Comparison of ENCODE assay signal across 9 cellular contexts in the genomic region with DNA sequence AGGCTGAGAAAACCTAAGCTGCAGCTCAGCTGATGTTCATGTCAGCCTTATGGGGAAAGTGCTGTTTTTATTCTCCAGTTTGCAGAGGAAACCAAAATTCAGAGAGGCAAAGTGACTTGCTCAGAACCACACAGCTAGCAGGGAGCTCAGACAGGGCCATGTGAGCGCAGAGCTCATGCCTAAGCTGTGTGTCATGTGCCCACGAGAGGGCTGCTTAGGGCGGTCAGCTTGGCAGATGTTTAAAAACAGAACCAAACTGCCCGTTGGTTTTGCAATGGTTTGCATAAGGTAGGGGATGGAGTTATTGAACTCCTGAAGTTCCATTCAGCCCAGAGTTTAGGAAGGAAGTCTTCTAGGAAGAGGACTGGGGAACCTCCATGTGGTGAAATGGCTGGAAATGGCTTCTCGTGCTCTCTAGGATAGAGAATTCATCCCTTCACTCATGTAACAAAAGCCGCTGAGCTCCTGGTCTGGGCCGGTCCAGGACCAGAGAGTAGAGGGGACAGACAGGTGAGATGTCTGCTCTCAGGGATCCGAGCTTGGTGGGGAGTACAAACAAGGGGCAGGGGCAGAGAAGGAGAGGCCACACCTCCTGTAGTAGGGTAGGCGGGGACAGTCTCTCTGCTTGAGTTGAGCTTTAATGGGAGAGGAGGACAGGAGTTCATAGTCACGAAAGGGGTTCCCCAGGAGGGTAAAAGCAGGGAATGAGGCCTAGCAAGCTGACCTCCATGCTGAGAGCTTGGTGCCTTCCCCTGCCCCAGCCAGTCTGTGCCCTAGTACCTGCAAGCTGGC. TPM values are rescaled to one million over a fixed set of nuclear protein-coding genes. Genes with fewer than 3 reads are reported as not detected.
DNase-seq lines count a peak whose midpoint lies in the region; ATAC-seq, FAIRE-seq and TF ChIP-seq lines count a peak whose summit lies in the region.
"Had no signal": no experiment of that assay in that cellular context is flagged by ENCODE, and none has a peak within 500 bp of the region (broad histone marks: within the 10 kb centered on the region; RNA-seq: fewer than 3 reads in every experiment).

No MANE protein-coding gene starts in this region.

- H3K27ac ChIP-seq in ACC112 (ENCODE audit: low read depth, low read length) = peak overlapping the region; percentile 79
- no peak overlapping the region; the same call in 1 of the 2 replicates for H3K27ac ChIP-seq in HUES6 (ENCODE audit: low read depth, low read length)
- peak overlapping the region in 1 of 2 donors; percentile 5 for H3K27ac ChIP-seq in lung (ENCODE audit: low read depth in 1 of 2, low read length in 1 of 2)
- H3K27ac ChIP-seq: neutrophil had no signal

- H3K36me3 ChIP-seq in ACC112 (ENCODE audit: insufficient read depth, low read length) (no peaks in the 10 kb centered on the region), HUES6 (ENCODE audit: control insufficient read depth, insufficient read depth, low read length) (peaks cover 12% of the 10 kb centered on the region), bronchial epithelial cell (ENCODE audit: control insufficient read depth, insufficient read depth, low read length) (peaks cover 1% of the 10 kb centered on the region), lung (ENCODE audit: control insufficient read depth in 2 of 2, insufficient read depth in 2 of 2, low read length in 2 of 2) (no peaks in the 10 kb centered on the region)
- H3K36me3 ChIP-seq: neutrophil had no signal

- H3K36me3 Mint-ChIP-seq in activated CD4-positive, alpha-beta T cell treated with anti-CD3 and anti-CD28 coated beads, Interleukin-2, amount 10 ng/mL, durations not matched to agents 7 days and 5 days (ENCODE audit: low read depth) = no peaks in the 10 kb centered on the region
- no peaks in the 10 kb centered on the region for H3K36me3 Mint-ChIP-seq in activated naive CD4-positive, alpha-beta T cell treated with anti-CD3 and anti-CD28 coated beads, Interleukin-2, amount 50 U/mL, for 72 hours
- no peaks in the 10 kb centered on the region for H3K36me3 Mint-ChIP-seq in activated T-cell treated with anti-CD3 and anti-CD28 coated beads, Interleukin-2, amount 50 U/mL, for 4 hours (ENCODE audit: insufficient read depth)
- no peaks in the 10 kb centered on the region for H3K36me3 Mint-ChIP-seq in activated CD8-positive, alpha-beta T cell treated with anti-CD3 and anti-CD28 coated beads for 36 hours (ENCODE audit: low read depth)

- CTCF ChIA-PET in activated CD4-positive, alpha-beta T cell treated with anti-CD3 and anti-CD28 coated beads, Interleukin-2, amount 10 ng/mL, durations not matched to agents 7 days and 5 days (lab: Charles Lee) = no interaction called here
- CTCF ChIA-PET in activated CD8-positive, alpha-beta T cell treated with anti-CD3 and anti-CD28 coated beads for 36 hours (lab: Charles Lee) = interaction anchor here (0.8 to 1.5 kb wide), 2 partner anchors 13 to 92 kb away, joined by 3 to 5 read pairs; no protein-coding TSS in a partner anchor

- H3K27ac Mint-ChIP-seq in activated CD4-positive, alpha-beta T cell treated with anti-CD3 and anti-CD28 coated beads, Interleukin-2, amount 10 ng/mL, durations not matched to agents 7 days and 5 days = no peak overlapping the region
- H3K27ac Mint-ChIP-seq in activated naive CD4-positive, alpha-beta T cell treated with anti-CD3 and anti-CD28 coated beads, Interleukin-2, amount 50 U/mL, for 72 hours = no peak overlapping the region
- no peak overlapping the region for H3K27ac Mint-ChIP-seq in activated CD8-positive, alpha-beta T cell treated with anti-CD3 and anti-CD28 coated beads for 36 hours

- peaks cover 4% of the 10 kb centered on the region for H3K4me1 Mint-ChIP-seq in activated CD4-positive, alpha-beta T cell treated with anti-CD3 and anti-CD28 coated beads, Interleukin-2, amount 10 ng/mL, durations not matched to agents 7 days and 5 days
- H3K4me1 Mint-ChIP-seq in activated T-cell treated with anti-CD3 and anti-CD28 coated beads, Interleukin-2, amount 50 U/mL, for 4 hours (ENCODE audit: low read depth) = no peaks in the 10 kb centered on the region
- no peaks in the 10 kb centered on the region for H3K4me1 Mint-ChIP-seq in activated CD8-positive, alpha-beta T cell treated with anti-CD3 and anti-CD28 coated beads for 36 hours (ENCODE audit: low read depth)

- H3K4me3 ChIP-seq in ACC112 (ENCODE audit: low read depth, low read length) = no peak overlapping the region
- peak overlapping the region; percentile 27; the same call in 1 of the 2 replicates for H3K4me3 ChIP-seq in HUES6 (ENCODE audit: low read depth, low read length)
- no peak overlapping the region for H3K4me3 ChIP-seq in bronchial epithelial cell (ENCODE audit: low read depth, low read length)
- no peak overlapping the region for H3K4me3 ChIP-seq in lung

- no peaks in the 10 kb centered on the region for H3K79me2 ChIP-seq in ACC112 (ENCODE audit: control insufficient read depth, insufficient read depth, low read length, unreplicated experiment)

- intact Hi-C loops in activated CD8-positive, alpha-beta T cell treated with anti-CD3 and anti-CD28 coated beads for 36 hours (cut with micrococcal nuclease) = no loop called here

- TF ChIP-seq CTCF in bronchial epithelial cell (IDR thresholded peaks at IDR 0.05; ENCODE audit: insufficient read depth, low read length, severe bottlenecking) = no peak
- no peak for TF ChIP-seq CTCF in lung (IDR thresholded peaks at IDR 0.05; ENCODE audit: control extremely low read depth, extremely low read depth)
- TF ChIP-seq CTCF in activated CD8-positive, alpha-beta T cell treated with anti-CD3 and anti-CD28 coated beads for 36 hours (IDR thresholded peaks at IDR 0.05) = no peak

- DNase-seq in bronchial epithelial cell (ENCODE audit: low read depth) (peak; percentile 71), lung (ENCODE audit: low spot score) (no peak)
- DNase-seq in activated CD4-positive, alpha-beta T cell treated with anti-CD3 and anti-CD28 coated beads, Interleukin-2, amount 10 ng/mL, durations not matched to agents 7 days and 5 days = no peak
- no peak for DNase-seq in activated naive CD4-positive, alpha-beta T cell treated with anti-CD3 and anti-CD28 coated beads, Interleukin-2, amount 50 U/mL, for 72 hours (ENCODE audit: low spot score in 2 of 2)
- no peak for DNase-seq in activated T-cell treated with anti-CD3 and anti-CD28 coated beads, Interleukin-2, amount 50 U/mL, for 4 hours
- no peak for DNase-seq in activated CD8-positive, alpha-beta T cell treated with anti-CD3 and anti-CD28 coated beads for 36 hours

- H2AFZ ChIP-seq in ACC112 (ENCODE audit: low read length, unreplicated experiment) = no peak overlapping the region

- peak overlapping the region; percentile 84 for H3K9ac ChIP-seq in HUES6 (ENCODE audit: low read length)

- WGBS in lung, 2 donors = 45 to 70% methylated on average over 10 of the region's 10 CpGs

- H3K4me1 ChIP-seq in ACC112 (ENCODE audit: control insufficient read depth, insufficient read depth, low read length, unreplicated experiment) (peaks cover 39% of the 10 kb centered on the region), HUES6 (ENCODE audit: control insufficient read depth, insufficient read depth, low read length) (peaks cover 69% of the 10 kb centered on the region), lung (ENCODE audit: control insufficient read depth in 2 of 2, insufficient read depth in 2 of 2, low read length in 2 of 2) (peaks cover 0 to 10% of the 10 kb centered on the region in 2 donors)

- no peaks in the 10 kb centered on the region for H3K9me3 Mint-ChIP-seq in activated CD4-positive, alpha-beta T cell treated with anti-CD3 and anti-CD28 coated beads, Interleukin-2, amount 10 ng/mL, durations not matched to agents 7 days and 5 days
- no peaks in the 10 kb centered on the region for H3K9me3 Mint-ChIP-seq in activated naive CD4-positive, alpha-beta T cell treated with anti-CD3 and anti-CD28 coated beads, Interleukin-2, amount 50 U/mL, for 72 hours
- H3K9me3 Mint-ChIP-seq in activated T-cell treated with anti-CD3 and anti-CD28 coated beads, Interleukin-2, amount 50 U/mL, for 4 hours = no peaks in the 10 kb centered on the region
- H3K9me3 Mint-ChIP-seq in activated CD8-positive, alpha-beta T cell treated with anti-CD3 and anti-CD28 coated beads for 36 hours = no peaks in the 10 kb centered on the region

- no peaks in the 10 kb centered on the region for H3K9me3 ChIP-seq in HUES6 (ENCODE audit: control insufficient read depth, insufficient read depth, low read depth, low read length)
- H3K9me3 ChIP-seq in lung (ENCODE audit: control insufficient read depth in 2 of 2, insufficient read depth in 1 of 2, low read length in 1 of 2) = no peaks in the 10 kb centered on the region
- H3K9me3 ChIP-seq: neutrophil had no signal

- ATAC-seq in lung (ENCODE audit: insufficient read depth, low FRiP score) = peak; percentile 74
- ATAC-seq in activated naive CD4-positive, alpha-beta T cell treated with anti-CD3 and anti-CD28 coated beads, Interleukin-2, amount 50 U/mL, for 72 hours = no peak
- no peak for ATAC-seq in activated T-cell treated with anti-CD3 and anti-CD28 coated beads, Interleukin-2, amount 50 U/mL, for 4 hours
- no peak for ATAC-seq in activated CD8-positive, alpha-beta T cell treated with anti-CD3 and anti-CD28 coated beads for 36 hours

- FAIRE-seq in bronchial epithelial cell (lab: Jason Lieb, UNC) = no peak

- H3K27me3 Mint-ChIP-seq in activated CD4-positive, alpha-beta T cell treated with anti-CD3 and anti-CD28 coated beads, Interleukin-2, amount 10 ng/mL, durations not matched to agents 7 days and 5 days = no peaks in the 10 kb centered on the region
- H3K27me3 Mint-ChIP-seq in activated T-cell treated with anti-CD3 and anti-CD28 coated beads, Interleukin-2, amount 50 U/mL, for 4 hours (ENCODE audit: low read depth) = peaks cover 9% of the 10 kb centered on the region
- no peaks in the 10 kb centered on the region for H3K27me3 Mint-ChIP-seq in activated CD8-positive, alpha-beta T cell treated with anti-CD3 and anti-CD28 coated beads for 36 hours

- POLR2A ChIA-PET in activated CD4-positive, alpha-beta T cell treated with anti-CD3 and anti-CD28 coated beads, Interleukin-2, amount 10 ng/mL, durations not matched to agents 7 days and 5 days (lab: Charles Lee) = no interaction called here
- POLR2A ChIA-PET in activated CD8-positive, alpha-beta T cell treated with anti-CD3 and anti-CD28 coated beads for 36 hours (lab: Charles Lee) = no interaction called here

- H3K4me3 Mint-ChIP-seq in activated CD4-positive, alpha-beta T cell treated with anti-CD3 and anti-CD28 coated beads, Interleukin-2, amount 10 ng/mL, durations not matched to agents 7 days and 5 days = no peak overlapping the region
- no peak overlapping the region for H3K4me3 Mint-ChIP-seq in activated T-cell treated with anti-CD3 and anti-CD28 coated beads, Interleukin-2, amount 50 U/mL, for 4 hours
- no peak overlapping the region for H3K4me3 Mint-ChIP-seq in activated CD8-positive, alpha-beta T cell treated with anti-CD3 and anti-CD28 coated beads for 36 hours

- H3K27me3 ChIP-seq in ACC112 (ENCODE audit: insufficient read depth, low read length) (no peaks in the 10 kb centered on the region), HUES6 (ENCODE audit: control insufficient read depth, insufficient read depth, low read length) (no peaks in the 10 kb centered on the region), bronchial epithelial cell (ENCODE audit: control insufficient read depth, insufficient read depth, low read length) (no peaks in the 10 kb centered on the region), lung (ENCODE audit: control insufficient read depth, insufficient read depth) (no peaks in the 10 kb centered on the region)
- H3K27me3 ChIP-seq: neutrophil had no signal

RNA-seq across cellular contexts. Expression of gene ARHGEF10L, which starts 46.9 kb away (rescaled TPM):
- total RNA-seq in bronchial epithelial cell = 6.3 and 14.8 TPM in 2 replicates
- total RNA-seq in lung = 10 to 100 TPM; 15.0 to 43.4 TPM
- 10 to 100 TPM; 23.8 to 24.9 TPM for polyA plus RNA-seq in lung
- total RNA-seq in activated CD4-positive, alpha-beta T cell treated with anti-CD3 and anti-CD28 coated beads, Interleukin-2, amount 10 ng/mL, durations not matched to agents 7 days and 5 days = not detected
- not detected for total RNA-seq in activated naive CD4-positive, alpha-beta T cell treated with anti-CD3 and anti-CD28 coated beads, Interleukin-2, amount 50 U/mL, for 72 hours
- total RNA-seq in activated T-cell treated with anti-CD3 and anti-CD28 coated beads, Interleukin-2, amount 50 U/mL, for 4 hours = under 1 TPM in 2 of 3 donors, not detected in 1; 0.08 to 0.24 TPM
- total RNA-seq in activated CD8-positive, alpha-beta T cell treated with anti-CD3 and anti-CD28 coated beads for 36 hours = not detected
